ENCODE assay signal across 8 cellular contexts in the genomic region with DNA sequence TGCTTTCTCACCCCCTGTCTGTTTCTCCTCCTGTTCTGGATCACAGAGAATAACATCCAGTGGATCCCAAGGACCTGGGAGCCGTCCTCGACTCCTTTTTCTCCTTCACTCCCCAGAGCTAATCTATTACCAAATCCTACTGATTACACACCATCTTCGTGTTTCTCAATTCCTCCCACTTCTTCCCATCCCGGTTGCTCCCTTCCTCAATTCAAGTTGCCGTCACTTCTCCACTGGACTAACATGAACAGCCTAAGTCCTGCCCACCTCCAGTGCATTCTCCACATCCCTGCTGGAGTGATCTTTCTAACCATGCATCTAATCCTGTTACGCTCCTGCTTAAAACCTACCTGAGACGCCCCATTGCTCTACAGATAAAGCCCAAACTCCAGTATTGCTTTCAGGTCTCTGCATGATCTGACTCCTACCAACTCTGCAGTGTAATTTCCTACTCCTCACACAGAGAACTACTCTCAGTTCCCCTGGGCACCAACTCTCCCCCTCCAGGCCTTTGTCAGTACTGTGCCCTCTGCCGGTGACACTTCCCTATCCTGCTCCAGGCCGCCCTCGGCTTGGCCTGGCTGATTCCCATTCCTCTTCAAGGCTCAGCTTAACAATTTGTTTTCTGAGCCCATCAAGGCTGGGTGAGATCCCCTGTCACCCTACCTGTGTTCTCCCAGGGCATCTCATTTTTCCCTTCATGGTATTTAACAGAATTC. TPM values are rescaled to one million over a fixed set of nuclear protein-coding genes. Genes with fewer than 3 reads are reported as not detected.
A peak's percentile ranks its signal among the peaks of the same experiment; 100 is the strongest.
DNase-seq lines count a peak whose midpoint lies in the region; ATAC-seq and TF ChIP-seq lines count a peak whose summit lies in the region.

No MANE protein-coding gene starts in this region.

- TF ChIP-seq CTCF in 22Rv1 (IDR thresholded peaks at IDR 0.05), result peak; percentile 80

- peak; percentile 60 for DNase-seq in NCI-H82 treated with DMSO at 0.1 percent for 48 hours (lab: John Stamatoyannopoulos, UW; ENCODE audit: unreplicated experiment)
- peak; percentile 65 for DNase-seq in dermis blood vessel endothelial cell
- peak; percentile 50 for DNase-seq in myocyte (ENCODE audit: low read depth)
- DNase-seq in T1000 (lab: John Stamatoyannopoulos, UW), result no peak
- DNase-seq in amniotic stem cell (lab: John Stamatoyannopoulos, UW), result no peak

- ATAC-seq in GM18511 (IDR thresholded peaks at IDR 0.05; ENCODE audit: unreplicated experiment) (peak; percentile 87), HG02973 (IDR thresholded peaks at IDR 0.05; ENCODE audit: unreplicated experiment) (peak; percentile 66)

- H3K27ac ChIP-seq in 22Rv1, result no peak overlapping the region

RNA-seq across cellular contexts. Expression of gene SLAMF8, which starts 2.4 kb away (rescaled TPM):
- total RNA-seq in dermis blood vessel endothelial cell (not detected in 2 replicates), myocyte (0.05 TPM in 2 replicates)
- 0.21 TPM for polyA plus RNA-seq in myocyte (2012)

RNA-seq across cellular contexts. Expression of gene FCRL6, which starts 26.9 kb away (rescaled TPM):
- total RNA-seq in dermis blood vessel endothelial cell (not detected in 2 replicates), myocyte (not detected in 2 replicates)
- 0.06 TPM for polyA plus RNA-seq in myocyte (2012)

RNA-seq across cellular contexts. Expression of gene VSIG8, which starts 33.4 kb away (rescaled TPM):
- total RNA-seq in dermis blood vessel endothelial cell (0.09 TPM in 1 of 2 replicates, not detected in the other), myocyte (not detected in 2 replicates)
- polyA plus RNA-seq in myocyte (2012), result not detected

RNA-seq across cellular contexts. Expression of gene DUSP23, which starts 48.3 kb away (rescaled TPM):
- 29.0 and 47.6 TPM in 2 replicates for total RNA-seq in dermis blood vessel endothelial cell
- 14.9 and 26.5 TPM in 2 replicates for total RNA-seq in myocyte
- polyA plus RNA-seq in myocyte (2012), result 39.6 TPM

Comparison
In these comparisons a context has a peak if more than half of its experiments do, and no peak if none do; other contexts are left out.
1. DNase-seq: peak in NCI-H82 treated with DMSO at 0.1 percent for 48 hours (single experiment), dermis blood vessel endothelial cell (single experiment) and myocyte (single experiment); none in T1000 (single experiment) and amniotic stem cell (single experiment).